Comparison of ENCODE assay signal across 12 cellular contexts in the genomic region with DNA sequence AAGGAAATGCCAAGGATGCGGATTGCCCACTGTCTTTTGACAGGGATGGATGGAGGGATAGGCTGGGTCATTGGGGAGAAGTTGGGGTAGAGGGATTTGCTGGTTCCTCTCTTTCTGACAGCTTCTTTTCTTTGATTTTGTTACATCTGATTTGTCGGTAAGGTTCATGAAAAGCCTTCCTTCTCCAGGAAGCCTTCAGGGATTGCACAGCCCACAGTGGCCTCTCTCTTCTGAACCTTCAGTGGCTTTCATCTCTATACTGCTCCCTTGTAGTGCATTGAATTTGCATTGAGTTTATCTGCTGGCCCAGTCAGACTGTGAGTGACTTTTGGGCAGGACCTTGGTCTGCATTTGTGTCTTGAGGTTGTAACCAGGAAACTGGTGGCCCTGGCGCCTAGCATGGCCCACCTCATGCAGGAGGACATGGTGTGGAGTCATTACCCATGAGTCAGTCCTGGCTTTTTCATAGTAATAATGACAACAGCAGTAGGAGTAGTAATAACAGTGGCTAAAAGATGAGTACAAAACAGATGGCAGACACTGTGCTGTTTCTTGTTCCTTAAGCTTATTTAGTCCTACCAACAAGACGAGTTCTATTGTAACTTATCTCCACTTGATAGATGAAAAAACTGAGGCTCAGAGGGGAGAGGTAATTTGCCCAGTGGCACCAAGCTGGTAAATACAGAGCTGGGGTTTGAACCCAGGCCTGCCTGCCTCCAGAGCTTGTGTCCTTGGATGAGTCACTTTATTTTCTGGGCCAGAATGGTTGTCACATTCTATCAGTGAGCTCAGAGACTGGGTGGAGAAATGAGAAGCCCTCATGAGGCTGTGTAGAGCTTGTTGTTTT. TPM values are rescaled to one million over a fixed set of nuclear protein-coding genes. Genes with fewer than 3 reads are reported as not detected.
DNase-seq lines count a peak whose midpoint lies in the region; ATAC-seq lines count a peak whose summit lies in the region.
"Had no signal": no experiment of that assay in that cellular context is flagged by ENCODE, and none has a peak within 500 bp of the region (broad histone marks: within the 10 kb centered on the region; RNA-seq: fewer than 3 reads in every experiment).

No MANE protein-coding gene starts in this region.

- no peak for ATAC-seq in GM19397 (IDR thresholded peaks at IDR 0.05; ENCODE audit: unreplicated experiment)
- ATAC-seq in HG03439 (IDR thresholded peaks at IDR 0.05; ENCODE audit: unreplicated experiment), result no peak

- DNase-seq in A172 (ENCODE audit: low spot score) (peak; percentile 70), GM03348 (ENCODE audit: low spot score) (peak; percentile 56), amniotic epithelial cell (ENCODE audit: low read depth) (peak; percentile 38), kidney tubule cell (ENCODE audit: low spot score) (peak; percentile 87), NCI-H1436 (lab: John Stamatoyannopoulos, UW) (no peak), mesenteric fat pad (ENCODE audit: low spot score) (no peak)
- DNase-seq: activated naive CD4-positive, alpha-beta T cell; effector CD4-positive, alpha-beta T cell; NCI-H1092 treated with DMSO at 0.1 percent for 48 hours; WERI-Rb-1 had no signal

RNA-seq across cellular contexts. Expression of a gene that starts 28.4 kb away (rescaled TPM):
- 20.8 and 37.9 TPM in 2 replicates for total RNA-seq in A172 (2014; rRNA removed; shearing (Covaris generic))
- 32.2 TPM for total RNA-seq in mesenteric fat pad

Comparison
In these comparisons a context has a peak if more than half of its experiments do, and no peak if none do; other contexts are left out.
1. DNase-seq: peak in A172 (single experiment), GM03348 (single experiment), amniotic epithelial cell (single experiment) and kidney tubule cell (single experiment); none in NCI-H1436 (single experiment) and mesenteric fat pad (single experiment).